In the genomic region with DNA sequence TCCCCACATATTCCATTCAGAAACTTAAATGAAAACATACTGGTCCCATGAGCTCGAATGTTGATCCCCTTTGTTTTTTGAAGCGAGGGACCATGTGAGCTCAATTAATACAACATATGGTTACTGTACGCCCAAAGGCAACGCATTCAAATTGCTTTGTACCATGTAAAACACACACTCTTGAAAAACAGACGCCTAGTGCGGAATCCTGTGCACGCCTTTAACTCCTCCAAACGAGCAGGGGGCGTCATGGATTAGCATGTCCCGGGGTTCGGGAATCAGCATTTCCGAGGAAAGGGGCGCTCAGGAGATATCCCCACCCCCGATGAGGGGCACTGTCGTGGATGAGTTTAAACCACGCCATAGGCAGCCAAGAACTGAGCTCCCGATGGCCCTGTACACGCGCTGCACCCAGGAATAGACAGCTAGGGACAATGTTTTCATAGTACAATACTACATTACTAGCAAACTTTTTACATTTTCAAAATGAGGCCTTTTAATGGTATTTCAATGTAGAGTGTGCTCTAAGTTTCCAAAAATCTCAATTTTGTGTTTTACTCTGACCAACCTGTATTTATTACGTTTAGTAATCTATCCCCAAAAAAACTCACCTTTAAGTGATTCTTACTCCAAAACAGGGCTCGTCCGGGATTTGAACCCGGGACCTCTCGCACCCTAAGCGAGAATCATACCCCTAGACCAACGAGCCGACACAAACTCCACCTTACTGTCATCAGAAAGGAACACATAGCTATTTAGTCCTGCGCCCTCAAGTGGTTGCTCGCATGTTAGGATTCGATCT, we compare ENCODE assay signal across 1 cellular context.
TF ChIP-seq lines count a peak whose summit lies in the region.

No MANE protein-coding gene starts in this region.

TF ChIP-seq in HEK293, 187 proteins besides CTCF, POLR2A, EP300 and RAD21 (continued from another document):
- TF ChIP-seq, protein P1, sequence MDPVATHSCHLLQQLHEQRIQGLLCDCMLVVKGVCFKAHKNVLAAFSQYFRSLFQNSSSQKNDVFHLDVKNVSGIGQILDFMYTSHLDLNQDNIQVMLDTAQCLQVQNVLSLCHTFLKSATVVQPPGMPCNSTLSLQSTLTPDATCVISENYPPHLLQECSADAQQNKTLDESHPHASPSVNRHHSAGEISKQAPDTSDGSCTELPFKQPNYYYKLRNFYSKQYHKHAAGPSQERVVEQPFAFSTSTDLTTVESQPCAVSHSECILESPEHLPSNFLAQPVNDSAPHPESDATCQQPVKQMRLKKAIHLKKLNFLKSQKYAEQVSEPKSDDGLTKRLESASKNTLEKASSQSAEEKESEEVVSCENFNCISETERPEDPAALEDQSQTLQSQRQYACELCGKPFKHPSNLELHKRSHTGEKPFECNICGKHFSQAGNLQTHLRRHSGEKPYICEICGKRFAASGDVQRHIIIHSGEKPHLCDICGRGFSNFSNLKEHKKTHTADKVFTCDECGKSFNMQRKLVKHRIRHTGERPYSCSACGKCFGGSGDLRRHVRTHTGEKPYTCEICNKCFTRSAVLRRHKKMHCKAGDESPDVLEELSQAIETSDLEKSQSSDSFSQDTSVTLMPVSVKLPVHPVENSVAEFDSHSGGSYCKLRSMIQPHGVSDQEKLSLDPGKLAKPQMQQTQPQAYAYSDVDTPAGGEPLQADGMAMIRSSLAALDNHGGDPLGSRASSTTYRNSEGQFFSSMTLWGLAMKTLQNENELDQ (tag by site-specific recombination; IDR thresholded peaks at IDR 0.05; ENCODE audit: low read depth), result no peak
- TF ChIP-seq ZNF354C (tag by site-specific recombination; IDR thresholded peaks at IDR 0.05; ENCODE audit: borderline replicate concordance, low read depth) (no peak), ZNF561 (tag by site-specific recombination; IDR thresholded peaks at IDR 0.05; ENCODE audit: borderline replicate concordance) (peak; percentile 78; the same call in 1 of the 2 replicates), ZNF211 (tag by site-specific recombination; IDR thresholded peaks at IDR 0.05; ENCODE audit: low read depth) (no peak), ZBTB21 (tag by site-specific recombination; IDR thresholded peaks at IDR 0.05) (peak; percentile 62; the same call in 1 of the 2 replicates), ZSCAN16 (tag by site-specific recombination; IDR thresholded peaks at IDR 0.05) (no peak), ZNF426 (tag by site-specific recombination; IDR thresholded peaks at IDR 0.05) (no peak), ZNF48 (tag by site-specific recombination; IDR thresholded peaks at IDR 0.05) (no peak), ZNF664 (tag by site-specific recombination; IDR thresholded peaks at IDR 0.05) (peak; percentile 99), ZNF626 (tag by site-specific recombination; IDR thresholded peaks at IDR 0.05) (peak; percentile 76; the same call in 1 of the 2 replicates), ZNF677 (tag by site-specific recombination; IDR thresholded peaks at IDR 0.05) (no peak), SCRT1 (tag by site-specific recombination; IDR thresholded peaks at IDR 0.05; ENCODE audit: borderline replicate concordance) (0 out of 2 replicates have a peak, but pooled peaks have one; percentile 12), ZNF658 (tag by site-specific recombination; IDR thresholded peaks at IDR 0.05) (no peak), ZNF623 (tag by site-specific recombination; IDR thresholded peaks at IDR 0.05) (peak; percentile 17; the same call in 1 of the 2 replicates), ZSCAN23 (tag by site-specific recombination; IDR thresholded peaks at IDR 0.05) (no peak; the same call in 1 of the 2 replicates), ZNF311 (tag by site-specific recombination; IDR thresholded peaks at IDR 0.05; ENCODE audit: borderline replicate concordance) (no peak), OVOL3 (tag by site-specific recombination; IDR thresholded peaks at IDR 0.05) (no peak), ZNF23 (tag by site-specific recombination; IDR thresholded peaks at IDR 0.05; ENCODE audit: borderline replicate concordance) (no peak), ZNF121 (tag by site-specific recombination; IDR thresholded peaks at IDR 0.05) (no peak), ZNF341 (tag by site-specific recombination; IDR thresholded peaks at IDR 0.05; ENCODE audit: low read depth) (no peak), ZBTB48 (tag by site-specific recombination; IDR thresholded peaks at IDR 0.05) (peak; percentile 68), SP7 (tag by site-specific recombination; IDR thresholded peaks at IDR 0.05) (peak; percentile 82), ZNF10 (tag by site-specific recombination; IDR thresholded peaks at IDR 0.05) (0 out of 2 replicates have a peak, but pooled peaks have one; percentile 3), ZNF266 (tag by site-specific recombination; IDR thresholded peaks at IDR 0.05; ENCODE audit: low read depth) (no peak)
- TF ChIP-seq, protein P2, sequence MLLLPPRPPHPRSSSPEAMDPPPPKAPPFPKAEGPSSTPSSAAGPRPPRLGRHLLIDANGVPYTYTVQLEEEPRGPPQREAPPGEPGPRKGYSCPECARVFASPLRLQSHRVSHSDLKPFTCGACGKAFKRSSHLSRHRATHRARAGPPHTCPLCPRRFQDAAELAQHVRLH (tag by site-specific recombination; IDR thresholded peaks at IDR 0.05), result peak; percentile 72
- TF ChIP-seq, protein P3, sequence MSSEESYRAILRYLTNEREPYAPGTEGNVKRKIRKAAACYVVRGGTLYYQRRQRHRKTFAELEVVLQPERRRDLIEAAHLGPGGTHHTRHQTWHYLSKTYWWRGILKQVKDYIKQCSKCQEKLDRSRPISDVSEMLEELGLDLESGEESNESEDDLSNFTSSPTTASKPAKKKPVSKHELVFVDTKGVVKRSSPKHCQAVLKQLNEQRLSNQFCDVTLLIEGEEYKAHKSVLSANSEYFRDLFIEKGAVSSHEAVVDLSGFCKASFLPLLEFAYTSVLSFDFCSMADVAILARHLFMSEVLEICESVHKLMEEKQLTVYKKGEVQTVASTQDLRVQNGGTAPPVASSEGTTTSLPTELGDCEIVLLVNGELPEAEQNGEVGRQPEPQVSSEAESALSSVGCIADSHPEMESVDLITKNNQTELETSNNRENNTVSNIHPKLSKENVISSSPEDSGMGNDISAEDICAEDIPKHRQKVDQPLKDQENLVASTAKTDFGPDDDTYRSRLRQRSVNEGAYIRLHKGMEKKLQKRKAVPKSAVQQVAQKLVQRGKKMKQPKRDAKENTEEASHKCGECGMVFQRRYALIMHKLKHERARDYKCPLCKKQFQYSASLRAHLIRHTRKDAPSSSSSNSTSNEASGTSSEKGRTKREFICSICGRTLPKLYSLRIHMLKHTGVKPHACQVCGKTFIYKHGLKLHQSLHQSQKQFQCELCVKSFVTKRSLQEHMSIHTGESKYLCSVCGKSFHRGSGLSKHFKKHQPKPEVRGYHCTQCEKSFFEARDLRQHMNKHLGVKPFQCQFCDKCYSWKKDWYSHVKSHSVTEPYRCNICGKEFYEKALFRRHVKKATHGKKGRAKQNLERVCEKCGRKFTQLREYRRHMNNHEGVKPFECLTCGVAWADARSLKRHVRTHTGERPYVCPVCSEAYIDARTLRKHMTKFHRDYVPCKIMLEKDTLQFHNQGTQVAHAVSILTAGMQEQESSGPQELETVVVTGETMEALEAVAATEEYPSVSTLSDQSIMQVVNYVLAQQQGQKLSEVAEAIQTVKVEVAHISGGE (tag by site-specific recombination; conservative IDR thresholded peaks at IDR 0.05; ENCODE audit: low read depth), result no peak
- TF ChIP-seq, protein P4, sequence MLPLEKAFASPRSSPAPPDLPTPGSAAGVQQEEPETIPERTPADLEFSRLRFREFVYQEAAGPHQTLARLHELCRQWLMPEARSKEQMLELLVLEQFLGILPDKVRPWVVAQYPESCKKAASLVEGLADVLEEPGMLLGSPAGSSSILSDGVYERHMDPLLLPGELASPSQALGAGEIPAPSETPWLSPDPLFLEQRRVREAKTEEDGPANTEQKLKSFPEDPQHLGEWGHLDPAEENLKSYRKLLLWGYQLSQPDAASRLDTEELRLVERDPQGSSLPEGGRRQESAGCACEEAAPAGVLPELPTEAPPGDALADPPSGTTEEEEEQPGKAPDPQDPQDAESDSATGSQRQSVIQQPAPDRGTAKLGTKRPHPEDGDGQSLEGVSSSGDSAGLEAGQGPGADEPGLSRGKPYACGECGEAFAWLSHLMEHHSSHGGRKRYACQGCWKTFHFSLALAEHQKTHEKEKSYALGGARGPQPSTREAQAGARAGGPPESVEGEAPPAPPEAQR (tag by site-specific recombination; IDR thresholded peaks at IDR 0.05), result peak; percentile 48; the same call in 1 of the 2 replicates
- TF ChIP-seq, protein P5, sequence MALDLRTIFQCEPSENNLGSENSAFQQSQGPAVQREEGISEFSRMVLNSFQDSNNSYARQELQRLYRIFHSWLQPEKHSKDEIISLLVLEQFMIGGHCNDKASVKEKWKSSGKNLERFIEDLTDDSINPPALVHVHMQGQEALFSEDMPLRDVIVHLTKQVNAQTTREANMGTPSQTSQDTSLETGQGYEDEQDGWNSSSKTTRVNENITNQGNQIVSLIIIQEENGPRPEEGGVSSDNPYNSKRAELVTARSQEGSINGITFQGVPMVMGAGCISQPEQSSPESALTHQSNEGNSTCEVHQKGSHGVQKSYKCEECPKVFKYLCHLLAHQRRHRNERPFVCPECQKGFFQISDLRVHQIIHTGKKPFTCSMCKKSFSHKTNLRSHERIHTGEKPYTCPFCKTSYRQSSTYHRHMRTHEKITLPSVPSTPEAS (tag by site-specific recombination; IDR thresholded peaks at IDR 0.05), result 0 out of 2 replicates have a peak, but pooled peaks have one; percentile 25
- TF ChIP-seq, protein P6, sequence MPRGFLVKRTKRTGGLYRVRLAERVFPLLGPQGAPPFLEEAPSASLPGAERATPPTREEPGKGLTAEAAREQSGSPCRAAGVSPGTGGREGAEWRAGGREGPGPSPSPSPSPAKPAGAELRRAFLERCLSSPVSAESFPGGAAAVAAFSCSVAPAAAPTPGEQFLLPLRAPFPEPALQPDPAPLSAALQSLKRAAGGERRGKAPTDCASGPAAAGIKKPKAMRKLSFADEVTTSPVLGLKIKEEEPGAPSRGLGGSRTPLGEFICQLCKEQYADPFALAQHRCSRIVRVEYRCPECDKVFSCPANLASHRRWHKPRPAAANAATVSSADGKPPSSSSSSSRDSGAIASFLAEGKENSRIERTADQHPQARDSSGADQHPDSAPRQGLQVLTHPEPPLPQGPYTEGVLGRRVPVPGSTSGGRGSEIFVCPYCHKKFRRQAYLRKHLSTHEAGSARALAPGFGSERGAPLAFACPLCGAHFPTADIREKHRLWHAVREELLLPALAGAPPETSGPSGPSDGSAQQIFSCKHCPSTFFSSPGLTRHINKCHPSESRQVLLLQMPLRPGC (tag by site-specific recombination; IDR thresholded peaks at IDR 0.05), result peak; percentile 27; the same call in 1 of the 2 replicates
- TF ChIP-seq, protein P7, sequence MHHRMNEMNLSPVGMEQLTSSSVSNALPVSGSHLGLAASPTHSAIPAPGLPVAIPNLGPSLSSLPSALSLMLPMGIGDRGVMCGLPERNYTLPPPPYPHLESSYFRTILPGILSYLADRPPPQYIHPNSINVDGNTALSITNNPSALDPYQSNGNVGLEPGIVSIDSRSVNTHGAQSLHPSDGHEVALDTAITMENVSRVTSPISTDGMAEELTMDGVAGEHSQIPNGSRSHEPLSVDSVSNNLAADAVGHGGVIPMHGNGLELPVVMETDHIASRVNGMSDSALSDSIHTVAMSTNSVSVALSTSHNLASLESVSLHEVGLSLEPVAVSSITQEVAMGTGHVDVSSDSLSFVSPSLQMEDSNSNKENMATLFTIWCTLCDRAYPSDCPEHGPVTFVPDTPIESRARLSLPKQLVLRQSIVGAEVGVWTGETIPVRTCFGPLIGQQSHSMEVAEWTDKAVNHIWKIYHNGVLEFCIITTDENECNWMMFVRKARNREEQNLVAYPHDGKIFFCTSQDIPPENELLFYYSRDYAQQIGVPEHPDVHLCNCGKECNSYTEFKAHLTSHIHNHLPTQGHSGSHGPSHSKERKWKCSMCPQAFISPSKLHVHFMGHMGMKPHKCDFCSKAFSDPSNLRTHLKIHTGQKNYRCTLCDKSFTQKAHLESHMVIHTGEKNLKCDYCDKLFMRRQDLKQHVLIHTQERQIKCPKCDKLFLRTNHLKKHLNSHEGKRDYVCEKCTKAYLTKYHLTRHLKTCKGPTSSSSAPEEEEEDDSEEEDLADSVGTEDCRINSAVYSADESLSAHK (tag by site-specific recombination; IDR thresholded peaks at IDR 0.05), result peak; percentile 77; the same call in 1 of the 2 replicates
TF ChIP-seq in HEK293: peak in this region for 64.
